In the genomic region with DNA sequence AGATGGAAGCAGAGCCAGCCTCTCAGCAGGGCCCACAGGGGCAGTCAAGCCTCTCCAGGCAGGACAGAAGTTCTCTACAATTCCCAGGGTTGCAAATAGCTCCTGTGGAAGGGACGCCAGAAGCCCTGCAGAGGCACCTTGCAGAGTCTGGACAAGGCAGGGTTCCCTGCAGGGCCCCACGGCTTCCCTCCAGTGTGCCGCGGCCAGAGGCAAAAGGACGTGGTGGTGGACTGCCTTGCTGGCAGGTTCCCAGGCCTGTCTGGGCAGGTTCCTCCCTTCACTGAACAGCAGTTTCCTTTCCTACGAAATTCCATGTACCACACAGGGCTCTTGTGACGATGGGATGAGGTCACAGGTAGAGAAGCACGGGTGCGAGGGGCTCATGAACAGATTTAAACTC, we compare ENCODE assay signal across 1 cellular context.
TF ChIP-seq lines count a peak whose summit lies in the region.

No MANE protein-coding gene starts in this region.

TF ChIP-seq in IMR-90, 13 proteins besides CTCF, POLR2A, EP300 and RAD21:
- TF ChIP-seq CHD1 (IDR thresholded peaks at IDR 0.05; ENCODE audit: low read depth, low read length) (no peak), MAZ (IDR thresholded peaks at IDR 0.05; ENCODE audit: borderline replicate concordance, low read depth, low read length) (no peak), CEBPB (IDR thresholded peaks at IDR 0.05; ENCODE audit: low read depth, low read length) (no peak), FOS (IDR thresholded peaks at IDR 0.05; ENCODE audit: low read depth, low read length) (no peak), RCOR1 (IDR thresholded peaks at IDR 0.05; ENCODE audit: insufficient replicate concordance, low read length) (no peak), NFE2L2 (IDR thresholded peaks at IDR 0.05; ENCODE audit: low read depth, low read length) (no peak), RFX5 (IDR thresholded peaks at IDR 0.05; ENCODE audit: low read depth, low read length) (no peak), MAFK (IDR thresholded peaks at IDR 0.05; ENCODE audit: low read depth, low read length) (no peak), BHLHE40 (IDR thresholded peaks at IDR 0.05; ENCODE audit: low read depth, low read length) (no peak), SMC3 (IDR thresholded peaks at IDR 0.05; ENCODE audit: low read depth, low read length) (no peak)
- TF ChIP-seq, protein P1, sequence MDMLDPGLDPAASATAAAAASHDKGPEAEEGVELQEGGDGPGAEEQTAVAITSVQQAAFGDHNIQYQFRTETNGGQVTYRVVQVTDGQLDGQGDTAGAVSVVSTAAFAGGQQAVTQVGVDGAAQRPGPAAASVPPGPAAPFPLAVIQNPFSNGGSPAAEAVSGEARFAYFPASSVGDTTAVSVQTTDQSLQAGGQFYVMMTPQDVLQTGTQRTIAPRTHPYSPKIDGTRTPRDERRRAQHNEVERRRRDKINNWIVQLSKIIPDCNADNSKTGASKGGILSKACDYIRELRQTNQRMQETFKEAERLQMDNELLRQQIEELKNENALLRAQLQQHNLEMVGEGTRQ (IDR thresholded peaks at IDR 0.05; ENCODE audit: low read depth, low read length): no peak
- TF ChIP-seq, protein P2, sequence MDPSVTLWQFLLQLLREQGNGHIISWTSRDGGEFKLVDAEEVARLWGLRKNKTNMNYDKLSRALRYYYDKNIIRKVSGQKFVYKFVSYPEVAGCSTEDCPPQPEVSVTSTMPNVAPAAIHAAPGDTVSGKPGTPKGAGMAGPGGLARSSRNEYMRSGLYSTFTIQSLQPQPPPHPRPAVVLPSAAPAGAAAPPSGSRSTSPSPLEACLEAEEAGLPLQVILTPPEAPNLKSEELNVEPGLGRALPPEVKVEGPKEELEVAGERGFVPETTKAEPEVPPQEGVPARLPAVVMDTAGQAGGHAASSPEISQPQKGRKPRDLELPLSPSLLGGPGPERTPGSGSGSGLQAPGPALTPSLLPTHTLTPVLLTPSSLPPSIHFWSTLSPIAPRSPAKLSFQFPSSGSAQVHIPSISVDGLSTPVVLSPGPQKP (IDR thresholded peaks at IDR 0.05; ENCODE audit: borderline replicate concordance, low read depth, low read length): no peak
